14 cellular contexts compared by ENCODE assay signal in genomic region chr10:132975976-132976682, GRCh38.
"Had no signal": no experiment of that assay in that cellular context is flagged by ENCODE, and none has a peak within 500 bp of the region (broad histone marks: within the 10 kb centered on the region; RNA-seq: fewer than 3 reads in every experiment).

No MANE protein-coding gene starts in this region.

- H3K4me1 ChIP-seq: right lobe of liver had no signal

- H3K36me3 Mint-ChIP-seq: natural killer cell had no signal

- H3K27me3 ChIP-seq: right lobe of liver had no signal

- DNase-seq: activated CD4-positive, alpha-beta T cell treated with anti-CD3 and anti-CD28 coated beads, Interleukin-2, amount 50 U/mL, for 1 hour; activated CD8-positive, alpha-beta memory T cell treated with anti-CD3 and anti-CD28 coated beads for 24 hours; activated naive CD4-positive, alpha-beta T cell treated with Interleukin-2 at 50 U/mL for 16 hours; anterior cingulate cortex; cerebellar nuclear complex; effector memory CD4-positive, alpha-beta T cell; foreskin melanocyte; mesendoderm; natural killer cell; stimulated activated CD4-positive, alpha-beta T cell treated with anti-CD3 and anti-CD28 coated beads, Interleukin-1b, Interleukin-23, amount 100 ng/mL, for 48 hours; stimulated activated naive CD8-positive, alpha-beta T cell treated with anti-CD3 and anti-CD28 coated beads, Interleukin-15, amount 100 ng/mL, for 72 hours; SW 1271 had no signal

- H3K9me3 ChIP-seq: right lobe of liver had no signal

- H3K27ac ChIP-seq: right lobe of liver had no signal

- H3K4me3 ChIP-seq: right lobe of liver had no signal

- H3K4me1 Mint-ChIP-seq: natural killer cell; stimulated activated naive CD8-positive, alpha-beta T cell treated with anti-CD3 and anti-CD28 coated beads, Interleukin-15, amount 100 ng/mL, for 72 hours had no signal

- H3K4me3 Mint-ChIP-seq: dendritic cell treated with granulocyte-macrophage colony-stimulating factor and Interleukin-4, amounts not matched to agents 40 ng/mL and 50 ng/mL, for 4 days; natural killer cell; stimulated activated naive CD8-positive, alpha-beta T cell treated with anti-CD3 and anti-CD28 coated beads, Interleukin-15, amount 100 ng/mL, for 72 hours had no signal

- H3K9me3 Mint-ChIP-seq: dendritic cell treated with granulocyte-macrophage colony-stimulating factor and Interleukin-4, amounts not matched to agents 40 ng/mL and 50 ng/mL, for 4 days; natural killer cell had no signal

- H3K36me3 ChIP-seq: right lobe of liver had no signal

- H3K27ac Mint-ChIP-seq: dendritic cell treated with granulocyte-macrophage colony-stimulating factor and Interleukin-4, amounts not matched to agents 40 ng/mL and 50 ng/mL, for 4 days; natural killer cell had no signal
